ENCODE assay signal across 18 cellular contexts in the genomic region with DNA sequence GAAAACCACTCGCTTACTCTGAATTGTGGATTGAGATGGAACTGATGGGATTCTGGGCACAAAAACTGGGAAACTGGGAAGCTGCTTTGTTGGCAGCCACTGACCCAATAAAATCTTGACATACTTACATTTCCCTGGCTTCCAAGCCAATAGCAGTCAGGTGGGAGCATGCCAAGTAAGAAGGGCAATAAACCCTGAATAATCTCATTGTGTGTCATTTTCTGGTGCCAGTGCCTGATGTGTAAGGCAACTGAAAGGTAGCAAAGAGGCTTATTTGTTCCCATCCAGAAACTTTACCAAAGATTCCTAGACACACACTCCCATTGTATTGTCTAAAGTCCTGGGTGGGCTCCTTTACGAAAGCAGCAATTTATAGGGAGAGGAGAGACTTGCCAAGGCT.
"Had no signal": no experiment of that assay in that cellular context is flagged by ENCODE, and none has a peak within 500 bp of the region (broad histone marks: within the 10 kb centered on the region; RNA-seq: fewer than 3 reads in every experiment).

No MANE protein-coding gene starts in this region.

- H3K4me3 ChIP-seq: smooth muscle cell, thoracic aorta, vagina had no signal

- H3K27me3 ChIP-seq: vagina had no signal

- H3K9me3 ChIP-seq: thoracic aorta, vagina had no signal

- H3K4me2 ChIP-seq: smooth muscle cell had no signal

- H3K36me3 ChIP-seq: thoracic aorta, vagina had no signal

- DNase-seq: activated T-cell treated with anti-CD3 and anti-CD28 coated beads, Interleukin-2, amount 50 U/mL, for 24 hours; aorta; effector memory CD4-positive, alpha-beta T cell; foreskin melanocyte; glutamatergic neuron; left ventricle myocardium superior; naive B cell; occipital lobe; stimulated activated CD4-positive, alpha-beta T cell treated with anti-CD3 and anti-CD28 coated beads, Interleukin-15, amount 100 ng/mL, for 24 hours; T1000 had no signal

- H3K27ac ChIP-seq: thoracic aorta, vagina had no signal

- ATAC-seq: activated naive CD4-positive, alpha-beta T cell treated with anti-CD3 and anti-CD28 coated beads, Interleukin-2, amount 50 U/mL, for 72 hours; activated T-helper 17 cell treated with anti-CD3 and anti-CD28 coated beads, Interleukin-2, amount 50 U/mL, for 72 hours; left ventricle myocardium superior; sciatic nerve; stimulated activated memory B cell treated with anti-CD40 and anti-IgM and Interleukin-4, amounts not matched to agents 10 μg/mL and 1 μg/mL and 100 μg/mL, for 72 hours; WTC11 had no signal

- H3K4me1 ChIP-seq: vagina had no signal
